In genomic region chr12:124686885-124687694, GRCh38 we compare ENCODE assay signal across 11 cellular contexts.
DNase-seq lines count a peak whose midpoint lies in the region; ATAC-seq and TF ChIP-seq lines count a peak whose summit lies in the region.
"Had no signal": no experiment of that assay in that cellular context is flagged by ENCODE, and none has a peak within 500 bp of the region (broad histone marks: within the 10 kb centered on the region; RNA-seq: fewer than 3 reads in every experiment).

No MANE protein-coding gene starts in this region.

- no peak overlapping the region for H3K4me3 ChIP-seq in WERI-Rb-1 (ENCODE audit: low read depth, low read length)

- peaks cover 15% of the 10 kb centered on the region for H3K4me1 Mint-ChIP-seq in T-helper 1 cell treated with Interleukin-12 subunit alpha and Interleukin-12 subunit beta and Interleukin-4 antibody, amounts not matched to agents 30 μg/mL and 1 μg/mL, for 36 hours (ENCODE audit: low read depth)

- no peaks in the 10 kb centered on the region for H3K27me3 ChIP-seq in WERI-Rb-1 (ENCODE audit: insufficient read depth, low read depth, severe bottlenecking)

- no peak for DNase-seq in T-helper 1 cell
- DNase-seq in WERI-Rb-1, result no peak
- DNase-seq in islet precursor cell, result peak; percentile 61
- DNase-seq in stimulated activated naive CD8-positive, alpha-beta T cell treated with anti-CD3 and anti-CD28 coated beads, Interleukin-15, Interleukin-2, amounts not matched to agents 100 U/mL and 50 U/mL, for 24 hours, result no peak
- no peak for DNase-seq in epidermal melanocyte (ENCODE audit: insufficient read length, low spot score)
- no peak for DNase-seq in activated CD4-positive, CD25-positive, alpha-beta regulatory T cell (lab: John Stamatoyannopoulos, UW)

- TF ChIP-seq CTCF in WERI-Rb-1 (IDR thresholded peaks at IDR 0.05; ENCODE audit: low read depth, low read length), result no peak

- ATAC-seq in stimulated activated naive CD8-positive, alpha-beta T cell treated with anti-CD3 and anti-CD28 coated beads, Interleukin-15, Interleukin-2, amounts not matched to agents 100 U/mL and 50 U/mL, for 24 hours, result peak; percentile 5
- ATAC-seq in GM18861 (IDR thresholded peaks at IDR 0.05; ENCODE audit: unreplicated experiment), result no peak

- H3K27ac Mint-ChIP-seq in T-helper 1 cell treated with Interleukin-12 subunit alpha and Interleukin-12 subunit beta and Interleukin-4 antibody, amounts not matched to agents 30 μg/mL and 1 μg/mL, for 36 hours, result peak overlapping the region; percentile 8
- H3K27ac Mint-ChIP-seq: activated naive CD4-positive, alpha-beta T cell treated with anti-CD3 and anti-CD28 coated beads, Interleukin-2, amount 50 U/mL, for 72 hours had no signal

- H3K36me3 Mint-ChIP-seq in T-helper 1 cell treated with Interleukin-12 subunit alpha and Interleukin-12 subunit beta and Interleukin-4 antibody, amounts not matched to agents 30 μg/mL and 1 μg/mL, for 36 hours (ENCODE audit: low read depth), result no peaks in the 10 kb centered on the region

- peak overlapping the region; percentile 15 for H3K4me3 Mint-ChIP-seq in T-helper 1 cell treated with Interleukin-12 subunit alpha and Interleukin-12 subunit beta and Interleukin-4 antibody, amounts not matched to agents 30 μg/mL and 1 μg/mL, for 36 hours

- peaks cover 12% of the 10 kb centered on the region for H3K9me3 Mint-ChIP-seq in T-helper 1 cell treated with Interleukin-12 subunit alpha and Interleukin-12 subunit beta and Interleukin-4 antibody, amounts not matched to agents 30 μg/mL and 1 μg/mL, for 36 hours

- H3K9me3 ChIP-seq in WERI-Rb-1 (ENCODE audit: severe bottlenecking), result peaks cover 9% of the 10 kb centered on the region
- H3K9me3 ChIP-seq: neutrophil had no signal

- H3K27ac ChIP-seq in WERI-Rb-1, result peak overlapping the region; percentile 82
- H3K27ac ChIP-seq: 22Rv1, neutrophil had no signal

- no peaks in the 10 kb centered on the region for H3K36me3 ChIP-seq in WERI-Rb-1
- H3K36me3 ChIP-seq: neutrophil had no signal

- no peaks in the 10 kb centered on the region for H3K27me3 Mint-ChIP-seq in T-helper 1 cell treated with Interleukin-12 subunit alpha and Interleukin-12 subunit beta and Interleukin-4 antibody, amounts not matched to agents 30 μg/mL and 1 μg/mL, for 36 hours (ENCODE audit: low read depth)
